11 cellular contexts compared by ENCODE assay signal in genomic region chr13:45500492-45501174, GRCh38. TPM values are rescaled to one million over a fixed set of nuclear protein-coding genes. Genes with fewer than 3 reads are reported as not detected.
DNase-seq lines count a peak whose midpoint lies in the region; TF ChIP-seq lines count a peak whose summit lies in the region.
"Had no signal": no experiment of that assay in that cellular context is flagged by ENCODE, and none has a peak within 500 bp of the region (broad histone marks: within the 10 kb centered on the region; RNA-seq: fewer than 3 reads in every experiment).

No MANE protein-coding gene starts in this region.

- peaks cover 42% of the 10 kb centered on the region for H3K36me3 Mint-ChIP-seq in HFFc6 (ENCODE audit: low read depth)
- H3K36me3 Mint-ChIP-seq in activated naive CD8-positive, alpha-beta T cell: peaks cover 23% of the 10 kb centered on the region

- peaks cover 28% of the 10 kb centered on the region for H3K4me1 ChIP-seq in ACC112 (ENCODE audit: control insufficient read depth, insufficient read depth, low read length, unreplicated experiment)
- peaks cover 0 to 2% of the 10 kb centered on the region in 2 donors for H3K4me1 ChIP-seq in thyroid gland
- H3K4me1 ChIP-seq in BE2C: no peaks in the 10 kb centered on the region

- H3K79me2 ChIP-seq in ACC112 (ENCODE audit: control insufficient read depth, insufficient read depth, low read length, unreplicated experiment): peaks cover 21% of the 10 kb centered on the region

- peak overlapping the region; percentile 61 for H3K4me3 Mint-ChIP-seq in HFFc6
- no peak overlapping the region for H3K4me3 Mint-ChIP-seq in activated naive CD8-positive, alpha-beta T cell
- H3K4me3 Mint-ChIP-seq: H9, immature natural killer cell had no signal

- H3K27me3 Mint-ChIP-seq in HFFc6 (ENCODE audit: insufficient read depth): peaks cover 4% of the 10 kb centered on the region
- no peaks in the 10 kb centered on the region for H3K27me3 Mint-ChIP-seq in activated naive CD8-positive, alpha-beta T cell

- H3K27ac Mint-ChIP-seq in HFFc6: peak overlapping the region; percentile 95
- peak overlapping the region; percentile 86 for H3K27ac Mint-ChIP-seq in activated naive CD8-positive, alpha-beta T cell
- H3K27ac Mint-ChIP-seq: H9 had no signal

- 80 to 86% methylated on average over 4 of the region's 4 CpGs for WGBS in thyroid gland, 2 donors

- no peaks in the 10 kb centered on the region for H3K9me3 Mint-ChIP-seq in HFFc6
- H3K9me3 Mint-ChIP-seq in activated naive CD8-positive, alpha-beta T cell (ENCODE audit: low read depth): no peaks in the 10 kb centered on the region
- H3K9me3 Mint-ChIP-seq: H9, immature natural killer cell had no signal

- H3K36me3 ChIP-seq in ACC112 (ENCODE audit: insufficient read depth, low read length) (peaks cover 56% of the 10 kb centered on the region), thyroid gland (peaks cover 32 to 38% of the 10 kb centered on the region in 2 donors), BE2C (peaks cover 31% of the 10 kb centered on the region)

- no peak overlapping the region for H2AFZ ChIP-seq in ACC112 (ENCODE audit: low read length, unreplicated experiment)

- peaks cover 52% of the 10 kb centered on the region for H3K4me1 Mint-ChIP-seq in HFFc6 (ENCODE audit: low read depth)
- peaks cover 6% of the 10 kb centered on the region for H3K4me1 Mint-ChIP-seq in activated naive CD8-positive, alpha-beta T cell (ENCODE audit: low read depth)
- H3K4me1 Mint-ChIP-seq: H9 had no signal

- TF ChIP-seq CTCF in HFFc6 (IDR thresholded peaks at IDR 0.05) (no peak), thyroid gland (IDR thresholded peaks at IDR 0.05) (no peak), BE2C (IDR thresholded peaks at IDR 0.05; ENCODE audit: low read depth, low read length) (no peak)

- peak; percentile 87 for DNase-seq in HFFc6
- DNase-seq in iris pigment epithelial cell (ENCODE audit: low read depth): peak; percentile 92
- DNase-seq in thyroid gland: no peak
- DNase-seq in DMS153 treated with DMSO at 0.1 percent for 48 hours (lab: John Stamatoyannopoulos, UW; ENCODE audit: unreplicated experiment): no peak
- DNase-seq in BE2C: no peak
- DNase-seq in NCI-H146 treated with DMSO at 0.1 percent for 48 hours (lab: John Stamatoyannopoulos, UW; ENCODE audit: unreplicated experiment): no peak
- DNase-seq: H9, immature natural killer cell, NCI-H345 had no signal

- H3K27ac ChIP-seq in ACC112 (ENCODE audit: low read depth, low read length) (peak overlapping the region; percentile 97), thyroid gland (no peak overlapping the region)

- H3K27me3 ChIP-seq in ACC112 (ENCODE audit: insufficient read depth, low read length): no peaks in the 10 kb centered on the region
- H3K27me3 ChIP-seq in thyroid gland: no peaks in the 10 kb centered on the region
- H3K27me3 ChIP-seq in BE2C: no peaks in the 10 kb centered on the region

- no peak for TF ChIP-seq POLR2A in thyroid gland (IDR thresholded peaks at IDR 0.05)

- intact Hi-C loops in thyroid gland (cut with DNase I): no loop called here

- H3K9me3 ChIP-seq in thyroid gland (no peaks in the 10 kb centered on the region), BE2C (no peaks in the 10 kb centered on the region)

- H3K4me3 ChIP-seq in ACC112 (ENCODE audit: low read depth, low read length): peak overlapping the region; percentile 47
- H3K4me3 ChIP-seq in thyroid gland (replicated peaks in 1 of 3): no peak overlapping the region
- H3K4me3 ChIP-seq in BE2C (ENCODE audit: low read depth, low read length): no peak overlapping the region

RNA-seq across cellular contexts. Expression of gene COG3, which starts 35.9 kb away (rescaled TPM):
- 10 to 100 TPM; 17.5 to 22.2 (median 20.7) TPM for total RNA-seq in HFFc6 (2021; fragmentation: NEBNext Ultra II Directional; extraction: Animal tissue kit (Norgen Biotek cat#: 25700))
- total RNA-seq in thyroid gland: 10 to 100 TPM; 35.9 to 56.0 (median 45.0) TPM
- 28.7 TPM for polyA plus RNA-seq in BE2C (2012; ENCODE audit: insufficient read depth, insufficient read length, low read depth)

Comparison
In these comparisons a context has a peak if more than half of its experiments do, and no peak if none do; other contexts are left out.
1. DNase-seq: peak in HFFc6 (single experiment) and iris pigment epithelial cell (single experiment); none in thyroid gland (0 of 2), DMS153 treated with DMSO at 0.1 percent for 48 hours (single experiment), BE2C (single experiment) and NCI-H146 treated with DMSO at 0.1 percent for 48 hours (single experiment).